In the genomic region with DNA sequence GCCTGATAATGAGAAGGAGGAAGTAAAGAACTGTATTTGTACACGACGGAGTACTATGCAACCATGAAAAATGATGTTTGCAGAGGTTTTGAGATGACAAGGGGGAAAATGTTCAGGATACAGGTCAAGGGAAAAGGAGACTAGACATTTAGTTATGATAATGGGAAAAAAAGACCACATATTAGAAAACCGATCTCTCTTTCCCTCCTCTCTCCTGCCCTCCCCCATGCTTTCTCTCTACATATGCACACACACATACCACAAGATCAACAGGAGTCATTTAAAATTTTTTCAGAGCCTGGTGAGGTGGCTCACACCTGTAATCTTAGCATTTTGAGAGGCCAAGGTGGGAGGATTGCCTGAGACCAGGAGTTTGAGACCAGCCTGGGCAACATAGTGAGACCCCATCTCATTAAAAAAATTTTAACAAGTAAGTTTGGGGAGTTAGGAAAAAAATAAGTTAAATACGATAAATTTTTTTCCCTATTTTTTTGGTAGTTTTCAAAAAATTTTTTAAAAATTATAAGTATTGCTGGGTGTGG, we compare ENCODE assay signal across 18 cellular contexts. TPM values are rescaled to one million over a fixed set of nuclear protein-coding genes. Genes with fewer than 3 reads are reported as not detected.
DNase-seq lines count a peak whose midpoint lies in the region; ATAC-seq and TF ChIP-seq lines count a peak whose summit lies in the region.
"Had no signal": no experiment of that assay in that cellular context is flagged by ENCODE, and none has a peak within 500 bp of the region (broad histone marks: within the 10 kb centered on the region; RNA-seq: fewer than 3 reads in every experiment).

No MANE protein-coding gene starts in this region.

- POLR2A ChIA-PET in CD8-positive, alpha-beta T cell (lab: Charles Lee): no interaction called here
- POLR2A ChIA-PET in PC-3 (lab: Charles Lee; ENCODE audit: unreplicated experiment): no interaction called here

- H3K4me2 ChIP-seq in PC-3 (ENCODE audit: low read length): no peak overlapping the region
- H3K4me2 ChIP-seq: BLaER1 treated with 17β-estradiol and CSF1 and Interleukin-3, amounts not matched to agents 10 nM and 100 nM; GM23338 had no signal

- H3K9ac ChIP-seq in PC-3 (ENCODE audit: low read length): no peak overlapping the region; the same call in 1 of the 2 replicates
- H3K9ac ChIP-seq: BLaER1 treated with 17β-estradiol and CSF1 and Interleukin-3, amounts not matched to agents 10 nM and 100 nM had no signal

- no peaks in the 10 kb centered on the region for H3K79me2 ChIP-seq in PC-3 (ENCODE audit: low read length)

- peaks cover 83% of the 10 kb centered on the region for H3K36me3 Mint-ChIP-seq in CD8-positive, alpha-beta T cell
- H3K36me3 Mint-ChIP-seq in osteocyte (ENCODE audit: unreplicated experiment): peaks cover 47% of the 10 kb centered on the region

- no peak for DNase-seq in CD8-positive, alpha-beta T cell
- DNase-seq in PC-3: no peak
- DNase-seq in body of pancreas: no peak
- no peak for DNase-seq in osteocyte (ENCODE audit: extremely low spot score, unreplicated experiment)
- DNase-seq in NCI-H446 (lab: John Stamatoyannopoulos, UW): no peak
- DNase-seq: CD8-positive, alpha-beta memory T cell; COR-L47; DMS 273 treated with DMSO at 0.1 percent for 48 hours; EL; HCEC 1CT; HFFc6; IMR-90 had no signal

- intact Hi-C loops in CD8-positive, alpha-beta T cell (cut with DNase I, micrococcal nuclease): no loop called here
- intact Hi-C loops in PC-3 (cut with micrococcal nuclease) (no loop called here), body of pancreas (cut with DNase I) (no loop called here)

- no peak for TF ChIP-seq POLR2A in body of pancreas (IDR thresholded peaks at IDR 0.05)

- no peaks in the 10 kb centered on the region for H3K9me3 ChIP-seq in CD8-positive, alpha-beta T cell (ENCODE audit: low read length)
- H3K9me3 ChIP-seq in PC-3 (ENCODE audit: low read length): no peaks in the 10 kb centered on the region
- H3K9me3 ChIP-seq in body of pancreas: no peaks in the 10 kb centered on the region

- peaks cover 34% of the 10 kb centered on the region for H3K36me3 ChIP-seq in CD8-positive, alpha-beta T cell (ENCODE audit: insufficient read depth, low read length)
- peaks cover 23% of the 10 kb centered on the region for H3K36me3 ChIP-seq in PC-3 (ENCODE audit: low read depth, low read length)
- no peaks in the 10 kb centered on the region for H3K36me3 ChIP-seq in body of pancreas (replicated peaks in 1 of 2; ENCODE audit: insufficient read depth in 1 of 2, low read depth in 2 of 2)

- no peak overlapping the region for H3K4me3 ChIP-seq in CD8-positive, alpha-beta T cell (ENCODE audit: low read depth, low read length)
- H3K4me3 ChIP-seq in PC-3 (ENCODE audit: low read length) (no peak overlapping the region), body of pancreas (no peak overlapping the region)
- H3K4me3 ChIP-seq: BLaER1 treated with 17β-estradiol and CSF1 and Interleukin-3, amounts not matched to agents 10 nM and 100 nM; GM12878; GM23338 had no signal

- H3F3A ChIP-seq in PC-3 (ENCODE audit: low read length, unreplicated experiment): no peaks in the 10 kb centered on the region

- WGBS in body of pancreas, 2 donors: 63 to 73% methylated on average over 4 of the region's 4 CpGs

- TF ChIP-seq CTCF in CD8-positive, alpha-beta T cell (IDR thresholded peaks at IDR 0.05): no peak
- TF ChIP-seq CTCF in PC-3 (conservative IDR thresholded peaks at IDR 0.05; ENCODE audit: low read depth, low read length): no peak
- TF ChIP-seq CTCF in body of pancreas (IDR thresholded peaks at IDR 0.05): no peak
- TF ChIP-seq CTCF in osteocyte (IDR thresholded peaks at IDR 0.05): no peak

- H3K27ac ChIP-seq in CD8-positive, alpha-beta T cell (ENCODE audit: low read depth, low read length): no peak overlapping the region
- H3K27ac ChIP-seq in PC-3 (ENCODE audit: low read length): peak overlapping the region; percentile 99
- H3K27ac ChIP-seq in body of pancreas: peak overlapping the region in 3 of 4 donors; percentile 69 to 96 (median 84)
- H3K27ac ChIP-seq: BLaER1 treated with 17β-estradiol and CSF1 and Interleukin-3, amounts not matched to agents 10 nM and 100 nM; HL-60 had no signal

- H3K9me2 ChIP-seq in PC-3 (replicated peaks; ENCODE audit: low read length): no peaks in the 10 kb centered on the region

- CTCF ChIA-PET in CD8-positive, alpha-beta T cell (lab: Charles Lee): interaction anchor here (1.0 to 4.4 kb wide), 7 partner anchors 9 to 123 kb away, joined by 3 to 16 read pairs (median 10); no protein-coding TSS in a partner anchor
- CTCF ChIA-PET in PC-3 (lab: Charles Lee): no interaction called here

- H3K27me3 Mint-ChIP-seq in CD8-positive, alpha-beta T cell (ENCODE audit: low read depth): no peaks in the 10 kb centered on the region
- no peaks in the 10 kb centered on the region for H3K27me3 Mint-ChIP-seq in osteocyte (ENCODE audit: unreplicated experiment)
- H3K27me3 Mint-ChIP-seq: B cell; CD8-positive, alpha-beta memory T cell had no signal

- H3K4me3 Mint-ChIP-seq in CD8-positive, alpha-beta T cell: no peak overlapping the region
- H3K4me3 Mint-ChIP-seq in osteocyte (ENCODE audit: unreplicated experiment): no peak overlapping the region
- H3K4me3 Mint-ChIP-seq: B cell; CD8-positive, alpha-beta memory T cell; GM23338; HFFc6 had no signal

- no peaks in the 10 kb centered on the region for H3K4me1 ChIP-seq in CD8-positive, alpha-beta T cell (ENCODE audit: insufficient read depth, low read length)
- H3K4me1 ChIP-seq in PC-3 (ENCODE audit: insufficient read depth, low read length) (peaks cover 53% of the 10 kb centered on the region), body of pancreas (peaks cover 99% of the 10 kb centered on the region)

- H3K27ac Mint-ChIP-seq in CD8-positive, alpha-beta T cell: peak overlapping the region; percentile 8
- H3K27ac Mint-ChIP-seq in osteocyte (ENCODE audit: unreplicated experiment): peak overlapping the region; percentile 34
- H3K27ac Mint-ChIP-seq: B cell; CD8-positive, alpha-beta memory T cell; GM23338; HFFc6 had no signal

- no peak for ATAC-seq in CD8-positive, alpha-beta T cell
- ATAC-seq in PC-3: no peak
- no peak for ATAC-seq in body of pancreas
- ATAC-seq in SK-N-SH treated with all-trans-retinoic acid at 6 μM for 48 hours: no peak

- H4K20me1 ChIP-seq in PC-3 (ENCODE audit: low read length): no peaks in the 10 kb centered on the region

- H3K4me1 Mint-ChIP-seq in CD8-positive, alpha-beta T cell (ENCODE audit: low read depth): peaks cover 2% of the 10 kb centered on the region
- H3K4me1 Mint-ChIP-seq in osteocyte (ENCODE audit: unreplicated experiment): peaks cover 12% of the 10 kb centered on the region
- H3K4me1 Mint-ChIP-seq: B cell had no signal

- BruUV-seq in PC-3 (replicated peaks; lab: Mats Ljungman, UMichigan): no TSS peak

- H3K27me3 ChIP-seq in CD8-positive, alpha-beta T cell (ENCODE audit: insufficient read depth, low read length): no peaks in the 10 kb centered on the region
- H3K27me3 ChIP-seq in PC-3 (ENCODE audit: low read length) (no peaks in the 10 kb centered on the region), body of pancreas (no peaks in the 10 kb centered on the region)
- H3K27me3 ChIP-seq: BLaER1 treated with 17β-estradiol and CSF1 and Interleukin-3, amounts not matched to agents 10 nM and 100 nM had no signal

- H3K9me3 Mint-ChIP-seq in CD8-positive, alpha-beta T cell: no peaks in the 10 kb centered on the region
- no peaks in the 10 kb centered on the region for H3K9me3 Mint-ChIP-seq in osteocyte (ENCODE audit: unreplicated experiment)
- H3K9me3 Mint-ChIP-seq: CD8-positive, alpha-beta memory T cell; GM23338; HFFc6 had no signal

- no peak overlapping the region for H2AFZ ChIP-seq in PC-3 (ENCODE audit: low read length)
- H2AFZ ChIP-seq: GM23338 had no signal

TF ChIP-seq in SK-N-SH treated with all-trans-retinoic acid at 6 μM for 48 hours, 23 proteins besides CTCF, POLR2A, EP300 and RAD21:
- TF ChIP-seq ZFP3 (CRISPR knock-in tag; IDR thresholded peaks at IDR 0.05): no peak
- TF ChIP-seq OSR1 (CRISPR knock-in tag; IDR thresholded peaks at IDR 0.05): no peak
- TF ChIP-seq, protein P1, sequence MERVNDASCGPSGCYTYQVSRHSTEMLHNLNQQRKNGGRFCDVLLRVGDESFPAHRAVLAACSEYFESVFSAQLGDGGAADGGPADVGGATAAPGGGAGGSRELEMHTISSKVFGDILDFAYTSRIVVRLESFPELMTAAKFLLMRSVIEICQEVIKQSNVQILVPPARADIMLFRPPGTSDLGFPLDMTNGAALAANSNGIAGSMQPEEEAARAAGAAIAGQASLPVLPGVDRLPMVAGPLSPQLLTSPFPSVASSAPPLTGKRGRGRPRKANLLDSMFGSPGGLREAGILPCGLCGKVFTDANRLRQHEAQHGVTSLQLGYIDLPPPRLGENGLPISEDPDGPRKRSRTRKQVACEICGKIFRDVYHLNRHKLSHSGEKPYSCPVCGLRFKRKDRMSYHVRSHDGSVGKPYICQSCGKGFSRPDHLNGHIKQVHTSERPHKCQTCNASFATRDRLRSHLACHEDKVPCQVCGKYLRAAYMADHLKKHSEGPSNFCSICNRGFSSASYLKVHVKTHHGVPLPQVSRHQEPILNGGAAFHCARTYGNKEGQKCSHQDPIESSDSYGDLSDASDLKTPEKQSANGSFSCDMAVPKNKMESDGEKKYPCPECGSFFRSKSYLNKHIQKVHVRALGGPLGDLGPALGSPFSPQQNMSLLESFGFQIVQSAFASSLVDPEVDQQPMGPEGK (CRISPR knock-in tag; IDR thresholded peaks at IDR 0.05; ENCODE audit: borderline replicate concordance): no peak
- no peak for TF ChIP-seq BACH2 (CRISPR knock-in tag; IDR thresholded peaks at IDR 0.05; ENCODE audit: borderline replicate concordance)
- no peak for TF ChIP-seq ZNF8 (CRISPR knock-in tag; IDR thresholded peaks at IDR 0.05)
- TF ChIP-seq GLIS3 (CRISPR knock-in tag; IDR thresholded peaks at IDR 0.05): no peak
- TF ChIP-seq TOX (CRISPR knock-in tag; IDR thresholded peaks at IDR 0.05; ENCODE audit: borderline replicate concordance): no peak
- TF ChIP-seq SNAI2 (CRISPR knock-in tag; IDR thresholded peaks at IDR 0.05): no peak

RNA-seq across cellular contexts. Expression of gene ECE1, which starts 44.5 kb away (rescaled TPM):
- total RNA-seq in CD8-positive, alpha-beta T cell: 10 to 100 TPM; 55.0 to 56.0 TPM
- total RNA-seq in PC-3 (2014; rRNA removed) (86.8 and 110 TPM in 2 replicates), body of pancreas (10 to 100 TPM; 79.1 to 83.3 TPM), osteocyte (217 and 236 TPM in 2 replicates)
